Comparison of ENCODE assay signal across 8 cellular contexts in genomic region chr15:89132611-89133242, GRCh38. TPM values are rescaled to one million over a fixed set of nuclear protein-coding genes. Genes with fewer than 3 reads are reported as not detected.
DNase-seq lines count a peak whose midpoint lies in the region; ATAC-seq and TF ChIP-seq lines count a peak whose summit lies in the region.

No MANE protein-coding gene starts in this region.

- H3K27ac Mint-ChIP-seq in activated naive CD8-positive, alpha-beta T cell treated with anti-CD3 and anti-CD28 coated beads, Interleukin-2, amount 10 ng/mL, durations not matched to agents 7 days and 5 days = peak overlapping the region; percentile 9
- peak overlapping the region in 1 of 2 donors; percentile 66 for H3K27ac Mint-ChIP-seq in stimulated activated naive CD8-positive, alpha-beta T cell treated with anti-CD3 and anti-CD28 coated beads, Interleukin-15, amount 100 ng/mL, for 72 hours

- H3K9me3 ChIP-seq in MM.1S (replicated peaks; ENCODE audit: insufficient read depth, low read length) = no peaks in the 10 kb centered on the region

- H3K9me2 ChIP-seq in MM.1S (replicated peaks; ENCODE audit: insufficient read depth, low read length) = no peaks in the 10 kb centered on the region

- peak; percentile 28 for ATAC-seq in activated naive CD8-positive, alpha-beta T cell treated with anti-CD3 and anti-CD28 coated beads, Interleukin-2, amount 10 ng/mL, durations not matched to agents 7 days and 5 days (ENCODE audit: low read depth)
- no peak for ATAC-seq in stimulated activated naive CD8-positive, alpha-beta T cell treated with anti-CD3 and anti-CD28 coated beads, Interleukin-15, amount 100 ng/mL, for 72 hours
- ATAC-seq in HG02610 (IDR thresholded peaks at IDR 0.05; ENCODE audit: unreplicated experiment) = no peak

- H4K20me1 ChIP-seq in MM.1S (ENCODE audit: insufficient read depth, low read length) = no peaks in the 10 kb centered on the region

- H3K36me3 Mint-ChIP-seq in activated naive CD8-positive, alpha-beta T cell treated with anti-CD3 and anti-CD28 coated beads, Interleukin-2, amount 10 ng/mL, durations not matched to agents 7 days and 5 days = peaks cover 28% of the 10 kb centered on the region

- H3K79me2 ChIP-seq in MM.1S (ENCODE audit: low read length) = peaks cover 82% of the 10 kb centered on the region

- H3K9ac ChIP-seq in MM.1S (ENCODE audit: low read length) = 0 out of 2 replicates have a peak overlapping the region, but pooled peaks have one; percentile 10

- H3K27me3 Mint-ChIP-seq in activated naive CD8-positive, alpha-beta T cell treated with anti-CD3 and anti-CD28 coated beads, Interleukin-2, amount 10 ng/mL, durations not matched to agents 7 days and 5 days = no peaks in the 10 kb centered on the region
- H3K27me3 Mint-ChIP-seq in stimulated activated naive CD8-positive, alpha-beta T cell treated with anti-CD3 and anti-CD28 coated beads, Interleukin-15, amount 100 ng/mL, for 72 hours = no peaks in the 10 kb centered on the region

- no peak for TF ChIP-seq CTCF in MM.1S (IDR thresholded peaks at IDR 0.05; ENCODE audit: low read length)

- H2AFZ ChIP-seq in MM.1S (ENCODE audit: low read length) = no peak overlapping the region

- DNase-seq in MM.1S = peak; percentile 35
- no peak for DNase-seq in activated naive CD8-positive, alpha-beta T cell treated with anti-CD3 and anti-CD28 coated beads, Interleukin-2, amount 10 ng/mL, durations not matched to agents 7 days and 5 days
- DNase-seq in left kidney (ENCODE audit: low read depth, low spot score) = peak; percentile 10
- no peak for DNase-seq in stimulated activated naive CD8-positive, alpha-beta T cell treated with anti-CD3 and anti-CD28 coated beads, Interleukin-15, amount 100 ng/mL, for 72 hours
- DNase-seq in kidney tubule cell (ENCODE audit: low spot score) = no peak
- no peak for DNase-seq in globus pallidus (ENCODE audit: low spot score)
- no peak for DNase-seq in stimulated activated CD4-positive, alpha-beta T cell treated with anti-CD3 and anti-CD28 coated beads, Interleukin-1b, Interleukin-23, amount 100 ng/mL, for 48 hours

- H3K9me3 Mint-ChIP-seq in activated naive CD8-positive, alpha-beta T cell treated with anti-CD3 and anti-CD28 coated beads, Interleukin-2, amount 10 ng/mL, durations not matched to agents 7 days and 5 days = no peaks in the 10 kb centered on the region
- H3K9me3 Mint-ChIP-seq in stimulated activated naive CD8-positive, alpha-beta T cell treated with anti-CD3 and anti-CD28 coated beads, Interleukin-15, amount 100 ng/mL, for 72 hours = no peaks in the 10 kb centered on the region

- no peaks in the 10 kb centered on the region for H3K27me3 ChIP-seq in MM.1S (replicated peaks; ENCODE audit: insufficient read depth, low read length)

- peaks cover 55% of the 10 kb centered on the region for H3K4me1 ChIP-seq in MM.1S (ENCODE audit: low read length)

- H3K36me3 ChIP-seq in MM.1S (replicated peaks; ENCODE audit: insufficient read depth, low read length) = peaks cover 8% of the 10 kb centered on the region

- H3K4me3 Mint-ChIP-seq in activated naive CD8-positive, alpha-beta T cell treated with anti-CD3 and anti-CD28 coated beads, Interleukin-2, amount 10 ng/mL, durations not matched to agents 7 days and 5 days = peak overlapping the region; percentile 35
- H3K4me3 Mint-ChIP-seq in stimulated activated naive CD8-positive, alpha-beta T cell treated with anti-CD3 and anti-CD28 coated beads, Interleukin-15, amount 100 ng/mL, for 72 hours = peak overlapping the region; percentile 6 to 7

- peaks cover 29% of the 10 kb centered on the region for H3K4me1 Mint-ChIP-seq in activated naive CD8-positive, alpha-beta T cell treated with anti-CD3 and anti-CD28 coated beads, Interleukin-2, amount 10 ng/mL, durations not matched to agents 7 days and 5 days
- peaks cover 36% of the 10 kb centered on the region for H3K4me1 Mint-ChIP-seq in stimulated activated naive CD8-positive, alpha-beta T cell treated with anti-CD3 and anti-CD28 coated beads, Interleukin-15, amount 100 ng/mL, for 72 hours

- H3K4me2 ChIP-seq in MM.1S (ENCODE audit: low read depth, low read length) = peak overlapping the region; percentile 22

- H3K4me3 ChIP-seq in MM.1S (ENCODE audit: low read length) = no peak overlapping the region

- peak overlapping the region; percentile 64 for H3K27ac ChIP-seq in MM.1S (ENCODE audit: low read length)

- POLR2A ChIA-PET in activated naive CD8-positive, alpha-beta T cell treated with anti-CD3 and anti-CD28 coated beads, Interleukin-2, amount 10 ng/mL, durations not matched to agents 7 days and 5 days (lab: Charles Lee) = interaction anchor here (0.6 kb wide), 1 partner anchor 237 kb away, joined by 5 read pairs; no protein-coding TSS in a partner anchor

- peaks cover 41% of the 10 kb centered on the region for H3F3A ChIP-seq in MM.1S (ENCODE audit: insufficient read depth, low read length)

RNA-seq across cellular contexts. Expression of gene ABHD2, which starts 44.5 kb away (rescaled TPM):
- 10 to 100 TPM; 54.1 to 62.8 TPM for total RNA-seq in activated naive CD8-positive, alpha-beta T cell treated with anti-CD3 and anti-CD28 coated beads, Interleukin-2, amount 10 ng/mL, durations not matched to agents 7 days and 5 days

Comparison
In these comparisons a context has a peak if more than half of its experiments do, and no peak if none do; other contexts are left out.
1. DNase-seq: peak in MM.1S (single experiment) and left kidney (single experiment); none in activated naive CD8-positive, alpha-beta T cell treated with anti-CD3 and anti-CD28 coated beads, Interleukin-2, amount 10 ng/mL, durations not matched to agents 7 days and 5 days (single experiment), stimulated activated naive CD8-positive, alpha-beta T cell treated with anti-CD3 and anti-CD28 coated beads, Interleukin-15, amount 100 ng/mL, for 72 hours (0 of 2), kidney tubule cell (single experiment), globus pallidus (single experiment) and stimulated activated CD4-positive, alpha-beta T cell treated with anti-CD3 and anti-CD28 coated beads, Interleukin-1b, Interleukin-23, amount 100 ng/mL, for 48 hours (single experiment).